Comparison of ENCODE assay signal across 8 cellular contexts in genomic region chr1:150010388-150011115, GRCh38. TPM values are rescaled to one million over a fixed set of nuclear protein-coding genes. Genes with fewer than 3 reads are reported as not detected.
A peak's percentile ranks its signal among the peaks of the same experiment; 100 is the strongest.
DNase-seq lines count a peak whose midpoint lies in the region; ATAC-seq and TF ChIP-seq lines count a peak whose summit lies in the region.

TSS of gene OTUD7B (minus strand) at chr1:150010726. CDS start at chr1:149977510, 33,216 bp downstream.

- no peaks in the 10 kb centered on the region for H3K9me3 ChIP-seq in fibroblast of lung (ENCODE audit: control insufficient read depth, insufficient read depth, low read depth, low read length)
- H3K9me3 ChIP-seq in naive thymus-derived CD4-positive, alpha-beta T cell (ENCODE audit: control insufficient read depth in 2 of 3, low read length in 3 of 3) = no peaks in the 10 kb centered on the region

- no peaks in the 10 kb centered on the region for H3K27me3 ChIP-seq in fibroblast of lung (ENCODE audit: control insufficient read depth, insufficient read depth, low read length)
- H3K27me3 ChIP-seq in naive thymus-derived CD4-positive, alpha-beta T cell (ENCODE audit: control insufficient read depth in 2 of 2, insufficient read depth in 2 of 2, low read length in 2 of 2) = no peaks in the 10 kb centered on the region

- CTCF ChIA-PET in naive thymus-derived CD4-positive, alpha-beta T cell (lab: Charles Lee) = interaction anchor here (0.6 to 1.2 kb wide), 3 partner anchors 56 to 153 kb away, joined by 3 to 4 read pairs (median 3); no protein-coding TSS in a partner anchor

- H2AFZ ChIP-seq in fibroblast of lung (ENCODE audit: low read length) = peak within 1 kb of the TSS; percentile 89

- no peaks in the 10 kb centered on the region for H3K9me3 Mint-ChIP-seq in naive thymus-derived CD4-positive, alpha-beta T cell
- no peaks in the 10 kb centered on the region for H3K9me3 Mint-ChIP-seq in stimulated activated effector memory CD8-positive, alpha-beta T cell treated with anti-CD3 and anti-CD28 coated beads, Interleukin-12 subunit alpha, Interleukin-12 subunit beta, amount 100 ng/mL, for 72 hours

- peaks cover 0 to 12% (median 0%) of the 10 kb centered on the region in 5 donors for H3K27me3 Mint-ChIP-seq in naive thymus-derived CD4-positive, alpha-beta T cell

- peak within 1 kb of the TSS; percentile 88 to 99 (median 96) for H3K4me3 Mint-ChIP-seq in naive thymus-derived CD4-positive, alpha-beta T cell
- H3K4me3 Mint-ChIP-seq in stimulated activated effector memory CD8-positive, alpha-beta T cell treated with anti-CD3 and anti-CD28 coated beads, Interleukin-12 subunit alpha, Interleukin-12 subunit beta, amount 100 ng/mL, for 72 hours = peak within 1 kb of the TSS; percentile 98

- POLR2A ChIA-PET in naive thymus-derived CD4-positive, alpha-beta T cell (lab: Charles Lee) = interaction anchor here (0.6 to 2.7 kb wide), 11 partner anchors 9 to 194 kb away, joined by 3 to 11 read pairs (median 4); a partner anchor contains a TSS

- H3K27ac ChIP-seq in fibroblast of lung (ENCODE audit: insufficient read depth, low read length) = peak within 1 kb of the TSS; percentile 97
- peak within 1 kb of the TSS; percentile 73 for H3K27ac ChIP-seq in naive thymus-derived CD4-positive, alpha-beta T cell (ENCODE audit: low read depth, low read length)

- peak within 1 kb of the TSS; percentile 88 for H3K4me2 ChIP-seq in fibroblast of lung (ENCODE audit: extremely low read depth, insufficient read depth, low read length)

- H3K4me3 ChIP-seq in fibroblast of lung (replicated peaks in 1 of 4; ENCODE audit: control extremely low read depth in 1 of 4, insufficient read depth in 1 of 4, low read depth in 3 of 4, low read length in 4 of 4) = peak within 1 kb of the TSS; percentile 73 to 94 (median 92)
- peak within 1 kb of the TSS; percentile 89 for H3K4me3 ChIP-seq in naive thymus-derived CD4-positive, alpha-beta T cell (ENCODE audit: low read length)

- no peaks in the 10 kb centered on the region for H3K36me3 ChIP-seq in fibroblast of lung (ENCODE audit: control insufficient read depth, insufficient read depth, low read length)
- peaks cover 0 to 8% (median 0%) of the 10 kb centered on the region in 3 experiments for H3K36me3 ChIP-seq in naive thymus-derived CD4-positive, alpha-beta T cell (ENCODE audit: control insufficient read depth in 2 of 3, insufficient read depth in 3 of 3, low read length in 3 of 3)

- DNase-seq in D341Med (ENCODE audit: low spot score) (peak; percentile 95), HuH-7.5 (ENCODE audit: low spot score) (peak; percentile 61), fibroblast of lung (ENCODE audit: low read depth in 2 of 2) (peak; percentile 87)
- peak; percentile 32 to 59 for DNase-seq in activated T-helper 1 cell treated with anti-CD3 and anti-CD28 coated beads, Interleukin-2, amount 50 U/mL, for 16 hours (ENCODE audit: low read depth in 1 of 2, low spot score in 1 of 2)
- DNase-seq in naive thymus-derived CD4-positive, alpha-beta T cell = peak; percentile 5 to 85 (median 46)
- peak; percentile 73 to 90 for DNase-seq in stimulated activated effector memory CD8-positive, alpha-beta T cell treated with anti-CD3 and anti-CD28 coated beads, Interleukin-12 subunit alpha, Interleukin-12 subunit beta, amount 100 ng/mL, for 72 hours (ENCODE audit: low spot score in 2 of 2)

- intact Hi-C loops in naive thymus-derived CD4-positive, alpha-beta T cell (cut with micrococcal nuclease) = loop anchor here (1.0 to 5.0 kb wide), 4 partner anchors 48 to 83 kb away; partner anchors contain the start of genes SF3B4 (in 2 of the 2) and VPS45 (in 2 of the 2)

- H3K79me2 ChIP-seq in fibroblast of lung (ENCODE audit: control insufficient read depth, insufficient read depth, low read length) = peaks cover 38% of the 10 kb centered on the region

- no peaks in the 10 kb centered on the region for H4K20me1 ChIP-seq in fibroblast of lung (ENCODE audit: control insufficient read depth, extremely low read depth, insufficient read depth, low read length)

- TF ChIP-seq CTCF in fibroblast of lung (conservative IDR thresholded peaks at IDR 0.05 in 1 of 2, IDR thresholded peaks at IDR 0.05 in 1 of 2; ENCODE audit: low read depth in 1 of 2, low read length in 2 of 2) = no peak

- peak; percentile 77 for ATAC-seq in GM21515 (IDR thresholded peaks at IDR 0.05; ENCODE audit: unreplicated experiment)
- ATAC-seq in naive thymus-derived CD4-positive, alpha-beta T cell = peak; percentile 92
- peak; percentile 83 for ATAC-seq in stimulated activated effector memory CD8-positive, alpha-beta T cell treated with anti-CD3 and anti-CD28 coated beads, Interleukin-12 subunit alpha, Interleukin-12 subunit beta, amount 100 ng/mL, for 72 hours

- H3K4me1 ChIP-seq in fibroblast of lung (ENCODE audit: control insufficient read depth, extremely low read depth, insufficient read depth, low read length) = peaks cover 3% of the 10 kb centered on the region
- peaks cover 8 to 12% of the 10 kb centered on the region in 2 donors for H3K4me1 ChIP-seq in naive thymus-derived CD4-positive, alpha-beta T cell (ENCODE audit: control insufficient read depth in 2 of 2, insufficient read depth in 2 of 2, low read length in 2 of 2)

- H3K4me1 Mint-ChIP-seq in naive thymus-derived CD4-positive, alpha-beta T cell = peaks cover 21 to 38% (median 31%) of the 10 kb centered on the region in 7 donors
- H3K4me1 Mint-ChIP-seq in stimulated activated effector memory CD8-positive, alpha-beta T cell treated with anti-CD3 and anti-CD28 coated beads, Interleukin-12 subunit alpha, Interleukin-12 subunit beta, amount 100 ng/mL, for 72 hours = peaks cover 35% of the 10 kb centered on the region

- peak within 1 kb of the TSS; percentile 85 to 93 (median 87) for H3K27ac Mint-ChIP-seq in naive thymus-derived CD4-positive, alpha-beta T cell
- peak within 1 kb of the TSS; percentile 98 for H3K27ac Mint-ChIP-seq in stimulated activated effector memory CD8-positive, alpha-beta T cell treated with anti-CD3 and anti-CD28 coated beads, Interleukin-12 subunit alpha, Interleukin-12 subunit beta, amount 100 ng/mL, for 72 hours

- H3K9ac ChIP-seq in fibroblast of lung (ENCODE audit: insufficient read depth, low read length) = peak within 1 kb of the TSS; percentile 88

- H3K36me3 Mint-ChIP-seq in naive thymus-derived CD4-positive, alpha-beta T cell = peaks cover 0 to 5% (median 0%) of the 10 kb centered on the region in 5 donors
- peaks cover 50% of the 10 kb centered on the region for H3K36me3 Mint-ChIP-seq in stimulated activated effector memory CD8-positive, alpha-beta T cell treated with anti-CD3 and anti-CD28 coated beads, Interleukin-12 subunit alpha, Interleukin-12 subunit beta, amount 100 ng/mL, for 72 hours

TF ChIP-seq in PFSK-1, 5 proteins besides CTCF, POLR2A, EP300 and RAD21:
- TF ChIP-seq TAF1 (IDR thresholded peaks at IDR 0.05; ENCODE audit: borderline replicate concordance, insufficient read depth, low read length) = peak; percentile 97
- TF ChIP-seq FOXP2 (optimal IDR thresholded peaks at IDR 0.05; ENCODE audit: borderline replicate concordance, extremely low read depth, extremely low read length, insufficient read depth) = peak; percentile 66
- TF ChIP-seq SIN3A (IDR thresholded peaks at IDR 0.05; ENCODE audit: borderline replicate concordance, insufficient read depth, low read length) = peak; percentile 90; the same call in 1 of the 2 replicates
- TF ChIP-seq POLR2AphosphoS5 (IDR thresholded peaks at IDR 0.05; ENCODE audit: low read depth, low read length) = peak; percentile 94
- TF ChIP-seq REST (IDR thresholded peaks at IDR 0.05; ENCODE audit: insufficient read depth in 1 of 2, low read depth in 2 of 2, low read length in 2 of 2) = peak; percentile 35 to 73; a peak in 2 of 4 replicates

RNA-seq across cellular contexts. Expression of gene OTUD7B, which starts in this region (rescaled TPM):
- 7.0 TPM for polyA plus RNA-seq in PFSK-1 (2012; ENCODE audit: insufficient read length, low read depth)
- total RNA-seq in fibroblast of lung = 14.1 and 17.3 TPM in 2 replicates
- 10.1 and 12.6 TPM in 2 replicates for polyA plus RNA-seq in fibroblast of lung
- polyA plus RNA-seq in fibroblast of lung (2012) = 10.8 and 11.1 TPM in 2 replicates
- polyA minus RNA-seq in fibroblast of lung (ENCODE audit: low replicate concordance) = 35.4 and 45.8 TPM in 2 replicates
- 10 to 100 TPM in 2 of 5 experiments, 1 to 10 TPM in 3; 4.6 to 12.8 (median 9.7) TPM for total RNA-seq in naive thymus-derived CD4-positive, alpha-beta T cell
- polyA plus RNA-seq in naive thymus-derived CD4-positive, alpha-beta T cell = under 1 TPM; 0.52 to 0.90 TPM

Comparison
In these comparisons a context has a peak if more than half of its experiments do, and no peak if none do; other contexts are left out.
1. Peak in every context shown above with its lines: DNase-seq, ATAC-seq, H3K4me3 ChIP-seq and H3K27ac ChIP-seq.